Comparison of ENCODE assay signal across 33 cellular contexts in the genomic region with DNA sequence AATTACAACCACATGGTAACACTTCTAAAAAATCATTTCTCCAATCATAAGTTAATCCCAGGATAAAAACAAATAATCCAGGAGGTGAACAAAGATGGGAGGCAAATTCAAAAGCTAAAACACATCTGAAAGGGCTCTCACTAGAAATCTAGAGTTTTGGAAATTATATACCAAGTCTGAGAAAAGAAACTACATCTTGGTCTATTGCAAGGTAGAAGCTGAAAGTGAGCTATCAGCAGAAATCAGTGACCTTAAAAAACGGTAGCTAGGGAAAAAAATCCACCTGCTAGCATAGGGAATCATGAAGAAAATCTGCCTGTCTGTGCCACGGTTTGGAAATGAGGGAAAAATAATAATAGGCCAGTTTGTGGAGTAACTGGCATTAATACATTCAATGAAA.
"Had no signal": no experiment of that assay in that cellular context is flagged by ENCODE, and none has a peak within 500 bp of the region (broad histone marks: within the 10 kb centered on the region; RNA-seq: fewer than 3 reads in every experiment).

No MANE protein-coding gene starts in this region.

- DNase-seq: activated B cell treated with CpG ODN at 0.5 μM for 24 hours; activated CD4-positive, alpha-beta memory T cell treated with anti-CD3 and anti-CD28 coated beads, Interleukin-2, amount 10 ng/mL, durations not matched to agents 7 days and 5 days; activated CD4-positive, alpha-beta T cell treated with anti-CD3 and anti-CD28 coated beads for 4 hours; activated CD4-positive, alpha-beta T cell treated with anti-CD3 and anti-CD28 coated beads, Interleukin-2, amount 10 ng/mL, durations not matched to agents 24 days and 14 days; activated CD4-positive, alpha-beta T cell treated with anti-CD3 and anti-CD28 coated beads, Interleukin-2, amount 50 U/mL, for 48 hours; activated CD4-positive, CD25-positive, alpha-beta regulatory T cell treated with anti-CD3 and anti-CD28 coated beads, Interleukin-2, amount 50 U/mL, for 72 hours; activated CD8-positive, alpha-beta memory T cell treated with anti-CD3 and anti-CD28 coated beads for 24 hours; activated CD8-positive, alpha-beta memory T cell treated with anti-CD3 and anti-CD28 coated beads, Interleukin-2, amount 10 ng/mL, durations not matched to agents 7 days and 5 days; activated CD8-positive, alpha-beta memory T cell treated with anti-CD3 and anti-CD28 coated beads, Interleukin-2, amount 50 U/mL, for 48 hours; activated CD8-positive, alpha-beta T cell treated with anti-CD3 and anti-CD28 coated beads, Interleukin-2, amount 10 ng/mL, durations not matched to agents 7 days and 5 days; activated effector memory CD4-positive, alpha-beta T cell treated with Interleukin-2 at 50 U/mL for 16 hours; activated gamma-delta T cell; activated naive CD4-positive, alpha-beta T cell treated with anti-CD3 and anti-CD28 coated beads, Interleukin-2, amount 10 ng/mL, durations not matched to agents 7 days and 5 days; activated naive CD4-positive, alpha-beta T cell treated with Interleukin-2 at 50 U/mL for 16 hours; activated naive CD8-positive, alpha-beta T cell treated with anti-CD3 and anti-CD28 coated beads, Interleukin-2, amount 10 ng/mL, durations not matched to agents 7 days and 5 days; activated naive CD8-positive, alpha-beta T cell treated with anti-CD3 and anti-CD28 coated beads, Interleukin-2, amount 50 U/mL, for 24 hours; activated T-cell treated with anti-CD3 and anti-CD28 coated beads, Interleukin-2, amount 50 U/mL, for 24 hours; activated T-cell treated with anti-CD3 and anti-CD28 coated beads, Interleukin-2, amount 50 U/mL, for 48 hours; amygdala; anterior cingulate cortex; caudate nucleus; cerebellar nuclear complex; T-helper 2 cell; T-helper 9 cell had no signal

- ATAC-seq: activated CD8-positive, alpha-beta memory T cell treated with anti-CD3 and anti-CD28 coated beads, Interleukin-2, amount 10 ng/mL, durations not matched to agents 7 days and 5 days; activated CD8-positive, alpha-beta T cell treated with anti-CD3 and anti-CD28 coated beads, Interleukin-2, amount 10 ng/mL, durations not matched to agents 7 days and 5 days; activated naive CD8-positive, alpha-beta T cell treated with anti-CD3 and anti-CD28 coated beads, Interleukin-2, amount 50 U/mL, for 24 hours had no signal

- H3K27me3 ChIP-seq: ascending aorta, cardiac muscle cell had no signal

- H3K4me1 Mint-ChIP-seq: activated B cell treated with CpG ODN at 0.5 μM for 24 hours; activated CD4-positive, alpha-beta memory T cell treated with anti-CD3 and anti-CD28 coated beads, Interleukin-2, amount 10 ng/mL, durations not matched to agents 7 days and 5 days; activated CD4-positive, alpha-beta T cell treated with anti-CD3 and anti-CD28 coated beads, Interleukin-2, amount 10 ng/mL, durations not matched to agents 24 days and 14 days; activated CD8-positive, alpha-beta memory T cell treated with anti-CD3 and anti-CD28 coated beads, Interleukin-2, amount 10 ng/mL, durations not matched to agents 7 days and 5 days; activated naive CD4-positive, alpha-beta T cell treated with anti-CD3 and anti-CD28 coated beads, Interleukin-2, amount 10 ng/mL, durations not matched to agents 7 days and 5 days; activated naive CD4-positive, alpha-beta T cell treated with anti-CD3 and anti-CD28 coated beads, Interleukin-2, amount 50 U/mL, for 24 hours; activated naive CD8-positive, alpha-beta T cell treated with anti-CD3 and anti-CD28 coated beads, Interleukin-2, amount 10 ng/mL, durations not matched to agents 7 days and 5 days; activated naive CD8-positive, alpha-beta T cell treated with anti-CD3 and anti-CD28 coated beads, Interleukin-2, amount 50 U/mL, for 24 hours; brain; central memory CD8-positive, alpha-beta T cell had no signal

- H3K36me3 ChIP-seq: ascending aorta, cardiac muscle cell had no signal

- H3K4me3 ChIP-seq: ascending aorta, cardiac muscle cell had no signal

- H3K27ac ChIP-seq: ascending aorta, cardiac muscle cell, VCaP had no signal

- H3K4me3 Mint-ChIP-seq: activated B cell treated with CpG ODN at 0.5 μM for 24 hours; activated CD4-positive, alpha-beta memory T cell treated with anti-CD3 and anti-CD28 coated beads, Interleukin-2, amount 10 ng/mL, durations not matched to agents 7 days and 5 days; activated CD4-positive, alpha-beta T cell treated with anti-CD3 and anti-CD28 coated beads, Interleukin-2, amount 10 ng/mL, durations not matched to agents 24 days and 14 days; activated CD8-positive, alpha-beta memory T cell treated with anti-CD3 and anti-CD28 coated beads, Interleukin-2, amount 10 ng/mL, durations not matched to agents 7 days and 5 days; activated CD8-positive, alpha-beta T cell treated with anti-CD3 and anti-CD28 coated beads, Interleukin-2, amount 10 ng/mL, durations not matched to agents 7 days and 5 days; activated naive CD4-positive, alpha-beta T cell treated with anti-CD3 and anti-CD28 coated beads, Interleukin-2, amount 10 ng/mL, durations not matched to agents 7 days and 5 days; activated naive CD4-positive, alpha-beta T cell treated with anti-CD3 and anti-CD28 coated beads, Interleukin-2, amount 50 U/mL, for 24 hours; activated naive CD8-positive, alpha-beta T cell; activated naive CD8-positive, alpha-beta T cell treated with anti-CD3 and anti-CD28 coated beads, Interleukin-2, amount 10 ng/mL, durations not matched to agents 7 days and 5 days; activated naive CD8-positive, alpha-beta T cell treated with anti-CD3 and anti-CD28 coated beads, Interleukin-2, amount 50 U/mL, for 24 hours; activated T-cell treated with anti-CD3 and anti-CD28 coated beads, Interleukin-2, amount 50 U/mL, for 24 hours; brain; central memory CD8-positive, alpha-beta T cell; T-helper 2 cell treated with Interferon-gamma antibody and Interleukin-4, amounts not matched to agents 5 μg/mL and 100 μg/mL, for 36 hours had no signal

- H3K9me3 ChIP-seq: ascending aorta had no signal

- H3K27ac Mint-ChIP-seq: activated B cell treated with CpG ODN at 0.5 μM for 24 hours; activated CD4-positive, alpha-beta memory T cell treated with anti-CD3 and anti-CD28 coated beads, Interleukin-2, amount 10 ng/mL, durations not matched to agents 7 days and 5 days; activated CD4-positive, alpha-beta T cell treated with anti-CD3 and anti-CD28 coated beads, Interleukin-2, amount 10 ng/mL, durations not matched to agents 24 days and 14 days; activated CD8-positive, alpha-beta memory T cell treated with anti-CD3 and anti-CD28 coated beads, Interleukin-2, amount 10 ng/mL, durations not matched to agents 7 days and 5 days; activated CD8-positive, alpha-beta T cell treated with anti-CD3 and anti-CD28 coated beads, Interleukin-2, amount 10 ng/mL, durations not matched to agents 7 days and 5 days; activated naive CD4-positive, alpha-beta T cell treated with anti-CD3 and anti-CD28 coated beads, Interleukin-2, amount 10 ng/mL, durations not matched to agents 7 days and 5 days; activated naive CD4-positive, alpha-beta T cell treated with anti-CD3 and anti-CD28 coated beads, Interleukin-2, amount 50 U/mL, for 24 hours; activated naive CD8-positive, alpha-beta T cell; activated naive CD8-positive, alpha-beta T cell treated with anti-CD3 and anti-CD28 coated beads, Interleukin-2, amount 10 ng/mL, durations not matched to agents 7 days and 5 days; activated naive CD8-positive, alpha-beta T cell treated with anti-CD3 and anti-CD28 coated beads, Interleukin-2, amount 50 U/mL, for 24 hours; activated T-cell treated with anti-CD3 and anti-CD28 coated beads, Interleukin-2, amount 50 U/mL, for 24 hours; activated T-helper 2 cell treated with anti-CD3 and anti-CD28 coated beads, Interferon-gamma antibody, Interleukin-2, Interleukin-4, amounts not matched to agents 10 μg/mL and 5 μg/mL and 100 μg/mL, durations not matched to agents 14 hours and 24 hours and 36 hours; brain; T-helper 2 cell treated with Interferon-gamma antibody and Interleukin-4, amounts not matched to agents 5 μg/mL and 100 μg/mL, for 36 hours had no signal

- H3K4me1 ChIP-seq: ascending aorta had no signal

- H3K27me3 Mint-ChIP-seq: activated B cell treated with CpG ODN at 0.5 μM for 24 hours; activated CD4-positive, alpha-beta memory T cell treated with anti-CD3 and anti-CD28 coated beads, Interleukin-2, amount 10 ng/mL, durations not matched to agents 7 days and 5 days; activated CD4-positive, alpha-beta T cell treated with anti-CD3 and anti-CD28 coated beads, Interleukin-2, amount 10 ng/mL, durations not matched to agents 24 days and 14 days; activated CD8-positive, alpha-beta memory T cell treated with anti-CD3 and anti-CD28 coated beads, Interleukin-2, amount 10 ng/mL, durations not matched to agents 7 days and 5 days; activated naive CD4-positive, alpha-beta T cell treated with anti-CD3 and anti-CD28 coated beads, Interleukin-2, amount 10 ng/mL, durations not matched to agents 7 days and 5 days; activated naive CD4-positive, alpha-beta T cell treated with anti-CD3 and anti-CD28 coated beads, Interleukin-2, amount 50 U/mL, for 24 hours; activated naive CD8-positive, alpha-beta T cell; activated naive CD8-positive, alpha-beta T cell treated with anti-CD3 and anti-CD28 coated beads, Interleukin-2, amount 10 ng/mL, durations not matched to agents 7 days and 5 days; activated naive CD8-positive, alpha-beta T cell treated with anti-CD3 and anti-CD28 coated beads, Interleukin-2, amount 50 U/mL, for 24 hours; activated T-cell treated with anti-CD3 and anti-CD28 coated beads, Interleukin-2, amount 50 U/mL, for 24 hours; brain; central memory CD8-positive, alpha-beta T cell had no signal
